ENCODE assay signal across 25 cellular contexts in the genomic region with DNA sequence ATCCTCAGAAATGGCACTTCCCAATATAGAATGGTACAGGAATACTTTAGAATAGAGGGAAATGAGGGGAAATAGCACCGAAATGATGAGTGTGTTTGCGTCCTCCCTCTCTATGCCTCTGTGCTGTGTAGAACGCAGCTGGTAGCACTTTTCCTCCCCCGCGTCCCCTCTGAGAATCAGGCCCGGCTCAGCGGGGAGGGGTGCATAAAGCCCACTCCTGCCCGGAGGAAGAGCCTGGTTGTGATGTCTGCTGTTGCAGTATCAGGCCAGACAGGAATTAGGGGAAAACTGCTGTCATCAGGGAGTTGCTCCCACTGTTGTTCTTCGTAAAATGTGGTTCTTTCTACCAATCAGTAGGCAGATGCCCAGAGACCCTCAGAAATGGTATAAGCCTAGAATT.
DNase-seq lines count a peak whose midpoint lies in the region; ATAC-seq, FAIRE-seq and TF ChIP-seq lines count a peak whose summit lies in the region.
"Had no signal": no experiment of that assay in that cellular context is flagged by ENCODE, and none has a peak within 500 bp of the region (broad histone marks: within the 10 kb centered on the region; RNA-seq: fewer than 3 reads in every experiment).

No MANE protein-coding gene starts in this region.

- peaks cover 5% of the 10 kb centered on the region for H3K9me3 ChIP-seq in Caco-2
- H3K9me3 ChIP-seq: BLaER1 had no signal

- no peaks in the 10 kb centered on the region for H3K9me3 Mint-ChIP-seq in natural killer cell treated with Interleukin-12 subunit alpha and Interleukin-12 subunit beta and Interleukin-15 and Interleukin-18, amount 100 ng/mL, for 72 hours
- no peaks in the 10 kb centered on the region for H3K9me3 Mint-ChIP-seq in Caco-2 (ENCODE audit: unreplicated experiment)
- H3K9me3 Mint-ChIP-seq: CD4-positive, alpha-beta T cell; CD8-positive, alpha-beta T cell had no signal

- H3K4me1 ChIP-seq in Caco-2 = no peaks in the 10 kb centered on the region
- H3K4me1 ChIP-seq: BE2C had no signal

- H3K36me3 ChIP-seq in Caco-2 (ENCODE audit: control insufficient read depth, insufficient read depth, low read length) = no peaks in the 10 kb centered on the region
- H3K36me3 ChIP-seq: BE2C, BLaER1 had no signal

- CTCF ChIA-PET in Caco-2 (lab: Charles Lee) = no interaction called here

- FAIRE-seq in urothelium cell line (lab: Jason Lieb, UNC) = peak; percentile 76
- FAIRE-seq: A204.1, GM12878, GM12892, GM18507 had no signal

- no peaks in the 10 kb centered on the region for H3K4me1 Mint-ChIP-seq in natural killer cell treated with Interleukin-12 subunit alpha and Interleukin-12 subunit beta and Interleukin-15 and Interleukin-18, amount 100 ng/mL, for 72 hours (ENCODE audit: low read depth in 2 of 2)
- no peaks in the 10 kb centered on the region for H3K4me1 Mint-ChIP-seq in Caco-2 (ENCODE audit: low read depth, unreplicated experiment)
- H3K4me1 Mint-ChIP-seq: CD14-positive monocyte had no signal

- peak; percentile 32 for ATAC-seq in sciatic nerve
- ATAC-seq in natural killer cell treated with Interleukin-12 subunit alpha and Interleukin-12 subunit beta and Interleukin-15 and Interleukin-18, amount 100 ng/mL, for 72 hours = no peak
- ATAC-seq in HG03280 (IDR thresholded peaks at IDR 0.05; ENCODE audit: unreplicated experiment) = no peak
- ATAC-seq: CD8-positive, alpha-beta T cell; GM12878 had no signal

- DNase-seq in islet precursor cell = peak; percentile 51
- no peak for DNase-seq in sciatic nerve (ENCODE audit: low spot score)
- no peak for DNase-seq in urothelium cell line (ENCODE audit: low spot score)
- no peak for DNase-seq in natural killer cell treated with Interleukin-12 subunit alpha and Interleukin-12 subunit beta and Interleukin-15 and Interleukin-18, amount 100 ng/mL, for 72 hours (ENCODE audit: low spot score)
- no peak for DNase-seq in Caco-2
- DNase-seq: 8988T; ACHN; BE2C; C1 segment of cervical spinal cord; CD4-positive, alpha-beta T cell; CD8-positive, alpha-beta T cell; DMS 273 treated with DMSO at 0.1 percent for 48 hours; DMS153; DMS53; DMS79; DND-41; EL; GDM1 had no signal

- POLR2A ChIA-PET in Caco-2 (lab: Charles Lee) = no interaction called here

- H3K27me3 ChIP-seq in Caco-2 (replicated peaks; ENCODE audit: control insufficient read depth, insufficient read depth, low read length) = no peaks in the 10 kb centered on the region; the same call in 1 of the 2 replicates
- H3K27me3 ChIP-seq: BLaER1 had no signal

- no TSS peak for BruUV-seq in Caco-2 (replicated peaks; lab: Mats Ljungman, UMichigan)

- no peak for TF ChIP-seq CTCF in Caco-2 (IDR thresholded peaks at IDR 0.05; ENCODE audit: insufficient read depth in 1 of 2, low read depth in 1 of 2, low read length in 1 of 2, severe bottlenecking in 1 of 2, unreplicated experiment in 1 of 2)

- no peak overlapping the region for H3K27ac Mint-ChIP-seq in natural killer cell treated with Interleukin-12 subunit alpha and Interleukin-12 subunit beta and Interleukin-15 and Interleukin-18, amount 100 ng/mL, for 72 hours
- H3K27ac Mint-ChIP-seq in Caco-2 (ENCODE audit: unreplicated experiment) = no peak overlapping the region
- H3K27ac Mint-ChIP-seq: CD14-positive monocyte; CD4-positive, alpha-beta T cell; CD8-positive, alpha-beta T cell had no signal

- intact Hi-C loops in sciatic nerve (cut with DNase I) = no loop called here
- intact Hi-C loops in Caco-2 (cut with micrococcal nuclease; ENCODE audit: unreplicated experiment) = no loop called here

- no peak overlapping the region for H3K4me3 Mint-ChIP-seq in natural killer cell treated with Interleukin-12 subunit alpha and Interleukin-12 subunit beta and Interleukin-15 and Interleukin-18, amount 100 ng/mL, for 72 hours
- H3K4me3 Mint-ChIP-seq in Caco-2 (ENCODE audit: unreplicated experiment) = no peak overlapping the region
- H3K4me3 Mint-ChIP-seq: CD14-positive monocyte; CD4-positive, alpha-beta T cell; CD8-positive, alpha-beta T cell had no signal

- H3K4me3 ChIP-seq in Caco-2 (ENCODE audit: low read depth, low read length) = no peak overlapping the region
- H3K4me3 ChIP-seq: BLaER1, GM12878 had no signal

- peaks cover 25 to 26% of the 10 kb centered on the region in 2 donors for H3K27me3 Mint-ChIP-seq in natural killer cell treated with Interleukin-12 subunit alpha and Interleukin-12 subunit beta and Interleukin-15 and Interleukin-18, amount 100 ng/mL, for 72 hours
- peaks cover 11% of the 10 kb centered on the region for H3K27me3 Mint-ChIP-seq in Caco-2 (ENCODE audit: insufficient read depth, unreplicated experiment)

- H3K36me3 Mint-ChIP-seq in natural killer cell treated with Interleukin-12 subunit alpha and Interleukin-12 subunit beta and Interleukin-15 and Interleukin-18, amount 100 ng/mL, for 72 hours = no peaks in the 10 kb centered on the region
- no peaks in the 10 kb centered on the region for H3K36me3 Mint-ChIP-seq in Caco-2 (ENCODE audit: insufficient read depth, unreplicated experiment)
- H3K36me3 Mint-ChIP-seq: CD14-positive monocyte; CD8-positive, alpha-beta T cell had no signal
